ENCODE assay signal across 14 cellular contexts in the genomic region with DNA sequence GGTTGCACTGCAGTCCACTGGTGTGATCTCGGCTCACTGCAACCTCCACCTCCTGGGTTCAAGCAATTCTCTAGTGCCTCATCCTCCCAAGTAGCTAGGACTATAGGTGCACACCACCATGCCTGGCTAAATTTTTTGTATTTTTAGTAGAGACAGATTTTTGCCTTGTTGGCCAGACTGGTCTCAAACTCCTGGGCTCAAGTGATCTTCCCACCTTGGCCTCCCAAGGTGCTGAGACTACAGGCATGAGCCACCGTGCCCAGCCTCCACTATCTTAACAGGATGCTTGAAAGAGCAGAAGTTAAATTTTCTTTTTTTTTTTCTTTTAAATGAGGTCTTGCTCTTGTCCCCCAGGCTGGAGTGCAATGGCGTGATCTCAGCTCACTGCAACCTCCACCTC. TPM values are rescaled to one million over a fixed set of nuclear protein-coding genes. Genes with fewer than 3 reads are reported as not detected.
DNase-seq lines count a peak whose midpoint lies in the region; ATAC-seq, FAIRE-seq and TF ChIP-seq lines count a peak whose summit lies in the region.
"Not testable (repeated sequence)": the region's sequence is repeated elsewhere in the genome, so short reads cannot be mapped to it uniquely, and the experiment has no call there.
"Had no signal": no experiment of that assay in that cellular context is flagged by ENCODE, and none has a peak within 500 bp of the region (broad histone marks: within the 10 kb centered on the region; RNA-seq: fewer than 3 reads in every experiment).

No MANE protein-coding gene starts in this region.

- peak overlapping the region; percentile 35 to 78 for H3K27ac Mint-ChIP-seq in stimulated activated naive CD8-positive, alpha-beta T cell treated with anti-CD3 and anti-CD28 coated beads, Interleukin-15, amount 100 ng/mL, for 72 hours

- TF ChIP-seq POLR2A in sigmoid colon (IDR thresholded peaks at IDR 0.05), result not testable (repeated sequence)

- DNase-seq in coronary artery (ENCODE audit: low spot score) (peak; percentile 56), kidney (peak; percentile 6), posterior vena cava (ENCODE audit: low spot score) (peak; percentile 15), sigmoid colon (peak; percentile 18)
- not testable (repeated sequence) for DNase-seq in stimulated activated naive CD8-positive, alpha-beta T cell treated with anti-CD3 and anti-CD28 coated beads, Interleukin-15, amount 100 ng/mL, for 72 hours

- not testable (repeated sequence) for H3K27ac ChIP-seq in coronary artery; kidney (ENCODE audit: low read depth in 2 of 2, low read length in 2 of 2); sigmoid colon

- not testable (repeated sequence) for H3K9me3 Mint-ChIP-seq in stimulated activated naive CD8-positive, alpha-beta T cell treated with anti-CD3 and anti-CD28 coated beads, Interleukin-15, amount 100 ng/mL, for 72 hours

- H3K4me3 Mint-ChIP-seq in stimulated activated naive CD8-positive, alpha-beta T cell treated with anti-CD3 and anti-CD28 coated beads, Interleukin-15, amount 100 ng/mL, for 72 hours, result not testable (repeated sequence)

- intact Hi-C loops in kidney (cut with DNase I); posterior vena cava (cut with DNase I); sigmoid colon (cut with DNase I): not testable (repeated sequence)

- not testable (repeated sequence) for H3K4me1 ChIP-seq in kidney (ENCODE audit: control insufficient read depth in 1 of 2, insufficient read depth in 1 of 2, low read depth in 1 of 2, low read length in 2 of 2); sigmoid colon

- TF ChIP-seq CTCF in coronary artery (IDR thresholded peaks at IDR 0.05); kidney (IDR thresholded peaks at IDR 0.05; ENCODE audit: borderline replicate concordance, extremely low read depth, insufficient read depth); sigmoid colon (IDR thresholded peaks at IDR 0.05): not testable (repeated sequence)

- H3K27me3 Mint-ChIP-seq in stimulated activated naive CD8-positive, alpha-beta T cell treated with anti-CD3 and anti-CD28 coated beads, Interleukin-15, amount 100 ng/mL, for 72 hours, result peaks cover 45% of the 10 kb centered on the region

- TF ChIP-seq EP300 in sigmoid colon (IDR thresholded peaks at IDR 0.05), result not testable (repeated sequence)

- 95 to 99% methylated on average over 3 of the region's 3 CpGs for WGBS in sigmoid colon, 2 donors

- not testable (repeated sequence) for H3K4me3 ChIP-seq in coronary artery; kidney (ENCODE audit: low read length in 2 of 2); sigmoid colon

- H3K9ac ChIP-seq in kidney (ENCODE audit: low read length in 2 of 2), result not testable (repeated sequence)

- H3K4me1 Mint-ChIP-seq in stimulated activated naive CD8-positive, alpha-beta T cell treated with anti-CD3 and anti-CD28 coated beads, Interleukin-15, amount 100 ng/mL, for 72 hours, result not testable (repeated sequence)

- H3K36me3 ChIP-seq in kidney (ENCODE audit: control insufficient read depth in 1 of 2, insufficient read depth in 2 of 2, low read length in 2 of 2); sigmoid colon: not testable (repeated sequence)

- not testable (repeated sequence) for H3K9me3 ChIP-seq in kidney (ENCODE audit: control insufficient read depth in 1 of 2, low read length in 2 of 2); sigmoid colon

- not testable (repeated sequence) for H3K27me3 ChIP-seq in sigmoid colon

- FAIRE-seq in kidney (lab: Jason Lieb, UNC), result not testable (repeated sequence)

- not testable (repeated sequence) for ATAC-seq in stimulated activated naive CD8-positive, alpha-beta T cell treated with anti-CD3 and anti-CD28 coated beads, Interleukin-15, amount 100 ng/mL, for 72 hours

RNA-seq across cellular contexts. Expression of a gene that starts 8.6 kb away (rescaled TPM):
- not detected for total RNA-seq in kidney
- polyA plus RNA-seq in kidney (ENCODE audit: insufficient read depth, low read depth, low replicate concordance), result not detected
- not detected for total RNA-seq in posterior vena cava
- total RNA-seq in sigmoid colon, result not detected
- polyA plus RNA-seq in sigmoid colon, result under 1 TPM in 2 of 3 donors, not detected in 1; 0.60 to 0.80 TPM
- total RNA-seq: A673; CD4-positive, alpha-beta memory T cell; CD4-positive, CD25-positive, alpha-beta regulatory T cell; CD8-positive, alpha-beta memory T cell; Daoy; G401; GM12878 had no signal
- polyA plus RNA-seq: AG04450; CD14-positive monocyte; CD4-positive, alpha-beta memory T cell; CD4-positive, CD25-positive, alpha-beta regulatory T cell; CD8-positive, alpha-beta memory T cell had no signal

RNA-seq across cellular contexts. Expression of a gene that starts 11.2 kb away (rescaled TPM):
- total RNA-seq in kidney (1.1 TPM), posterior vena cava (not detected), sigmoid colon (under 1 TPM in 1 of 4 donors, not detected in 3; 0.16 TPM)
- polyA plus RNA-seq in kidney (ENCODE audit: insufficient read depth, low read depth, low replicate concordance) (not detected), sigmoid colon (1 to 10 TPM in 1 of 3 donors, not detected in 2; 8.6 TPM)
- total RNA-seq: A673; CD4-positive, alpha-beta memory T cell; CD4-positive, CD25-positive, alpha-beta regulatory T cell; CD8-positive, alpha-beta memory T cell; Daoy; G401 had no signal
- polyA plus RNA-seq: AG04450; CD4-positive, CD25-positive, alpha-beta regulatory T cell; CD8-positive, alpha-beta memory T cell had no signal

RNA-seq across cellular contexts. Expression of a gene that starts 55.4 kb away (rescaled TPM):
- 12.6 TPM for total RNA-seq in kidney
- 2.3 TPM for polyA plus RNA-seq in kidney (ENCODE audit: insufficient read depth, low read depth, low replicate concordance)
- under 1 TPM; 0.29 to 0.60 TPM for total RNA-seq in posterior vena cava
- total RNA-seq in sigmoid colon, result 10 to 100 TPM; 14.6 to 25.0 (median 23.1) TPM
- polyA plus RNA-seq in sigmoid colon, result 1 to 10 TPM; 2.9 to 7.8 (median 3.7) TPM
- total RNA-seq: A673, GM12878 had no signal
- polyA plus RNA-seq: AG04450 had no signal

RNA-seq across cellular contexts. Expression of a gene that starts 55.8 kb away (rescaled TPM):
- total RNA-seq in kidney (0.31 TPM), posterior vena cava (under 1 TPM; 0.14 to 0.24 TPM), sigmoid colon (1 to 10 TPM in 3 of 4 donors, under 1 TPM in 1; 0.82 to 5.5 (median 1.5) TPM)
- polyA plus RNA-seq in kidney (ENCODE audit: insufficient read depth, low read depth, low replicate concordance) (not detected), sigmoid colon (under 1 TPM in 1 of 3 donors, not detected in 2; 0.09 TPM)
- total RNA-seq: A673; CD4-positive, alpha-beta memory T cell; CD4-positive, CD25-positive, alpha-beta regulatory T cell; CD8-positive, alpha-beta memory T cell; Daoy; G401; GM12878 had no signal
- polyA plus RNA-seq: AG04450; CD4-positive, alpha-beta memory T cell; CD4-positive, CD25-positive, alpha-beta regulatory T cell; CD8-positive, alpha-beta memory T cell had no signal
